Comparison of ENCODE assay signal across 16 cellular contexts in genomic region chr17:47295874-47296255, GRCh38. TPM values are rescaled to one million over a fixed set of nuclear protein-coding genes. Genes with fewer than 3 reads are reported as not detected.
"Had no signal": no experiment of that assay in that cellular context is flagged by ENCODE, and none has a peak within 500 bp of the region (broad histone marks: within the 10 kb centered on the region; RNA-seq: fewer than 3 reads in every experiment).

No MANE protein-coding gene starts in this region.

- DNase-seq: activated CD4-positive, CD25-positive, alpha-beta regulatory T cell treated with anti-CD3 and anti-CD28 coated beads, Interleukin-2, amount 50 U/mL, for 72 hours; activated CD8-positive, alpha-beta memory T cell treated with anti-CD3 and anti-CD28 coated beads, Interleukin-2, amount 50 U/mL, for 48 hours; activated CD8-positive, alpha-beta T cell treated with anti-CD3 and anti-CD28 coated beads for 36 hours; activated naive CD4-positive, alpha-beta T cell treated with Interleukin-2 at 50 U/mL for 16 hours; activated naive CD8-positive, alpha-beta T cell treated with anti-CD3 and anti-CD28 coated beads, Interleukin-2, amount 50 U/mL, for 24 hours; body of pancreas; dermis blood vessel endothelial cell; kidney; left ventricle myocardium superior; spleen; stimulated activated CD4-positive, alpha-beta T cell treated with anti-CD3 and anti-CD28 coated beads, Interleukin-1b, Interleukin-23, amount 100 ng/mL, for 48 hours; stimulated activated naive CD4-positive, alpha-beta T cell treated with Interleukin-2 at 50 U/mL for 16 hours; T-helper 9 cell had no signal

- H3K36me3 ChIP-seq: spleen had no signal

- H3K4me3 Mint-ChIP-seq: activated CD8-positive, alpha-beta T cell treated with anti-CD3 and anti-CD28 coated beads for 36 hours; activated naive CD8-positive, alpha-beta T cell treated with anti-CD3 and anti-CD28 coated beads, Interleukin-2, amount 50 U/mL, for 24 hours; activated T-helper 1 cell treated with anti-CD3 and anti-CD28 coated beads, Interleukin-12 subunit alpha, Interleukin-12 subunit beta, Interleukin-2, Interleukin-4 antibody, amounts not matched to agents 30 ng/mL and 10 ng/mL and 1 ng/mL, durations not matched to agents 14 hours and 24 hours and 36 hours had no signal

- H3K9me3 Mint-ChIP-seq: activated CD8-positive, alpha-beta T cell treated with anti-CD3 and anti-CD28 coated beads for 36 hours; activated naive CD8-positive, alpha-beta T cell treated with anti-CD3 and anti-CD28 coated beads, Interleukin-2, amount 50 U/mL, for 24 hours; activated T-helper 1 cell treated with anti-CD3 and anti-CD28 coated beads, Interleukin-12 subunit alpha, Interleukin-12 subunit beta, Interleukin-2, Interleukin-4 antibody, amounts not matched to agents 30 ng/mL and 10 ng/mL and 1 ng/mL, durations not matched to agents 14 hours and 24 hours and 36 hours had no signal

- ATAC-seq: activated CD8-positive, alpha-beta T cell treated with anti-CD3 and anti-CD28 coated beads for 36 hours; activated naive CD8-positive, alpha-beta T cell treated with anti-CD3 and anti-CD28 coated beads, Interleukin-2, amount 50 U/mL, for 24 hours; body of pancreas; left ventricle myocardium superior had no signal

- H3K27ac ChIP-seq: body of pancreas, parathyroid adenoma, spleen, testis had no signal

- H3K9me3 ChIP-seq: body of pancreas, spleen, testis had no signal

- H3K27me3 Mint-ChIP-seq: activated CD8-positive, alpha-beta T cell treated with anti-CD3 and anti-CD28 coated beads for 36 hours; activated naive CD8-positive, alpha-beta T cell treated with anti-CD3 and anti-CD28 coated beads, Interleukin-2, amount 50 U/mL, for 24 hours had no signal

- H3K27ac Mint-ChIP-seq: activated CD8-positive, alpha-beta T cell treated with anti-CD3 and anti-CD28 coated beads for 36 hours; activated naive CD8-positive, alpha-beta T cell treated with anti-CD3 and anti-CD28 coated beads, Interleukin-2, amount 50 U/mL, for 24 hours; activated T-helper 1 cell treated with anti-CD3 and anti-CD28 coated beads, Interleukin-12 subunit alpha, Interleukin-12 subunit beta, Interleukin-2, Interleukin-4 antibody, amounts not matched to agents 30 ng/mL and 10 ng/mL and 1 ng/mL, durations not matched to agents 14 hours and 24 hours and 36 hours had no signal

- H3K4me3 ChIP-seq: body of pancreas, spleen, testis had no signal

- H3K27me3 ChIP-seq: body of pancreas, spleen, testis had no signal

RNA-seq across cellular contexts. Expression of gene ITGB3, which starts 42.2 kb away (rescaled TPM):
- total RNA-seq: activated CD8-positive, alpha-beta T cell treated with anti-CD3 and anti-CD28 coated beads for 36 hours; activated T-helper 1 cell treated with anti-CD3 and anti-CD28 coated beads, Interleukin-12 subunit alpha, Interleukin-12 subunit beta, Interleukin-2, Interleukin-4 antibody, amounts not matched to agents 30 ng/mL and 10 ng/mL and 1 ng/mL, durations not matched to agents 14 hours and 24 hours and 36 hours had no signal
